Comparison of ENCODE assay signal across 10 cellular contexts in the genomic region with DNA sequence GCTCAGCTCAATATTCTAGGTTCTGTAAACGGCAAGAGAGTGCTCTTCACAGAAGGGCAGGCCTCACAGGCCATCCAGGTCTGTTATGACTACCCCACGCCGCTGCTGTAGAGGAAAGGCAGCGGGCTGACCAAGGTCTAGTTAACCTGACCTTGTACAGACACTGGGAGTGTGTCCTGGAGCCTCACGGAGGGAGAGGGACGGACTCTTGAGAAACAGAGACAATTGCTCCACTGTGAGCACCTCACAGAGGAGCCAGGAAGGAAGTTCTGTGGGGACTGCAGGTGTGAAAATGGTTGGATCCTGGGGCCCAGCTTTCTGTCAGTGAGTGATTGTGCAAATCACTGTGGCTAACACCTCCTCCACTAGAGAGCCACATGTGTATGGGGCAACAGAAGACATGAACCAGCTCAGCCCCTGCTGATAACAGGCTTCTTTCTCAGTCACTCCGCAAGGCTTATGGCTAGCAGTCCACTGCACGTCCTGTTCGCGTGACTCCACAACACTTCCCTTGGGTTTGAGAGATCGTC. TPM values are rescaled to one million over a fixed set of nuclear protein-coding genes. Genes with fewer than 3 reads are reported as not detected.
DNase-seq lines count a peak whose midpoint lies in the region; ATAC-seq lines count a peak whose summit lies in the region.
"Had no signal": no experiment of that assay in that cellular context is flagged by ENCODE, and none has a peak within 500 bp of the region (broad histone marks: within the 10 kb centered on the region; RNA-seq: fewer than 3 reads in every experiment).

No MANE protein-coding gene starts in this region.

- peak overlapping the region in 2 of 3 donors; percentile 49 to 78 for H3K27ac Mint-ChIP-seq in CD4-positive, CD25-positive, alpha-beta regulatory T cell
- H3K27ac Mint-ChIP-seq in naive B cell = peak overlapping the region in 5 of 6 donors; percentile 17 to 89 (median 67)

- no peaks in the 10 kb centered on the region for H3K9me3 ChIP-seq in CD4-positive, CD25-positive, alpha-beta regulatory T cell (ENCODE audit: control insufficient read depth in 2 of 2, low read length in 2 of 2)
- H3K9me3 ChIP-seq: SJSA1 had no signal

- no peaks in the 10 kb centered on the region for H3K27me3 Mint-ChIP-seq in CD4-positive, CD25-positive, alpha-beta regulatory T cell
- H3K27me3 Mint-ChIP-seq in naive B cell = no peaks in the 10 kb centered on the region
- H3K27me3 Mint-ChIP-seq: progenitor cell of endocrine pancreas had no signal

- peak overlapping the region; percentile 47 for H3K27ac ChIP-seq in CD4-positive, CD25-positive, alpha-beta regulatory T cell (ENCODE audit: insufficient read depth, low read length, poor library complexity, severe bottlenecking)
- H3K27ac ChIP-seq: SJSA1 had no signal

- peak overlapping the region in 1 of 4 donors; percentile 18 for H3K4me3 Mint-ChIP-seq in CD4-positive, CD25-positive, alpha-beta regulatory T cell
- no peak overlapping the region for H3K4me3 Mint-ChIP-seq in naive B cell

- no peak overlapping the region for H3K4me3 ChIP-seq in CD4-positive, CD25-positive, alpha-beta regulatory T cell (ENCODE audit: low read depth, low read length)
- H3K4me3 ChIP-seq: SJSA1 had no signal

- H3K36me3 Mint-ChIP-seq in CD4-positive, CD25-positive, alpha-beta regulatory T cell = peaks cover 57% of the 10 kb centered on the region
- peaks cover 20 to 24% of the 10 kb centered on the region in 2 donors for H3K36me3 Mint-ChIP-seq in naive B cell

- peak; percentile 54 to 59 for ATAC-seq in CD4-positive, CD25-positive, alpha-beta regulatory T cell (ENCODE audit: low read depth in 2 of 2)
- peak; percentile 41 for ATAC-seq in HG02938 (IDR thresholded peaks at IDR 0.05; ENCODE audit: unreplicated experiment)
- peak in 1 of 2 donors; percentile 38 for ATAC-seq in naive B cell (ENCODE audit: low read depth in 2 of 2)
- ATAC-seq in GM18861 (IDR thresholded peaks at IDR 0.05; ENCODE audit: unreplicated experiment) = no peak

- H3K4me1 ChIP-seq in CD4-positive, CD25-positive, alpha-beta regulatory T cell (ENCODE audit: control insufficient read depth, insufficient read depth, low read length, poor library complexity, severe bottlenecking) = peaks cover 23% of the 10 kb centered on the region

- H3K36me3 ChIP-seq in CD4-positive, CD25-positive, alpha-beta regulatory T cell (ENCODE audit: control insufficient read depth, insufficient read depth, low read length) = peaks cover 89% of the 10 kb centered on the region

- no peaks in the 10 kb centered on the region for H3K9me3 Mint-ChIP-seq in CD4-positive, CD25-positive, alpha-beta regulatory T cell
- no peaks in the 10 kb centered on the region for H3K9me3 Mint-ChIP-seq in naive B cell

- peaks cover 0 to 31% (median 26%) of the 10 kb centered on the region in 4 donors for H3K4me1 Mint-ChIP-seq in CD4-positive, CD25-positive, alpha-beta regulatory T cell
- peaks cover 0 to 2% (median 0%) of the 10 kb centered on the region in 3 donors for H3K4me1 Mint-ChIP-seq in naive B cell

- no peaks in the 10 kb centered on the region for H3K27me3 ChIP-seq in CD4-positive, CD25-positive, alpha-beta regulatory T cell (ENCODE audit: control insufficient read depth, insufficient read depth, low read length)
- H3K27me3 ChIP-seq: SJSA1 had no signal

- DNase-seq in CD4-positive, CD25-positive, alpha-beta regulatory T cell = peak in 1 of 3 donors; percentile 42
- peak; percentile 52 for DNase-seq in activated CD8-positive, alpha-beta memory T cell treated with anti-CD3 and anti-CD28 coated beads, Interleukin-2, amount 50 U/mL, for 24 hours (ENCODE audit: extremely low read depth)
- no peak for DNase-seq in naive B cell
- DNase-seq in UCSD-AML1 (lab: John Stamatoyannopoulos, UW; ENCODE audit: unreplicated experiment) = no peak
- no peak for DNase-seq in KG1 (lab: John Stamatoyannopoulos, UW)
- DNase-seq in SIG-M5 treated with dmso at 0.1 percent for 504 hours (lab: John Stamatoyannopoulos, UW; ENCODE audit: unreplicated experiment) = no peak

RNA-seq across cellular contexts. Expression of a gene that starts 31.4 kb away (rescaled TPM):
- total RNA-seq in CD4-positive, CD25-positive, alpha-beta regulatory T cell = 8.9 TPM
- polyA plus RNA-seq in CD4-positive, CD25-positive, alpha-beta regulatory T cell = 10 to 100 TPM in 2 of 4 donors, 1 to 10 TPM in 2; 5.4 to 20.1 (median 11.3) TPM
- polyA plus RNA-seq in naive B cell (ENCODE audit: low read depth in 6 of 6) = 10 to 100 TPM; 16.6 to 37.2 (median 29.9) TPM
